14 cellular contexts compared by ENCODE assay signal in the genomic region with DNA sequence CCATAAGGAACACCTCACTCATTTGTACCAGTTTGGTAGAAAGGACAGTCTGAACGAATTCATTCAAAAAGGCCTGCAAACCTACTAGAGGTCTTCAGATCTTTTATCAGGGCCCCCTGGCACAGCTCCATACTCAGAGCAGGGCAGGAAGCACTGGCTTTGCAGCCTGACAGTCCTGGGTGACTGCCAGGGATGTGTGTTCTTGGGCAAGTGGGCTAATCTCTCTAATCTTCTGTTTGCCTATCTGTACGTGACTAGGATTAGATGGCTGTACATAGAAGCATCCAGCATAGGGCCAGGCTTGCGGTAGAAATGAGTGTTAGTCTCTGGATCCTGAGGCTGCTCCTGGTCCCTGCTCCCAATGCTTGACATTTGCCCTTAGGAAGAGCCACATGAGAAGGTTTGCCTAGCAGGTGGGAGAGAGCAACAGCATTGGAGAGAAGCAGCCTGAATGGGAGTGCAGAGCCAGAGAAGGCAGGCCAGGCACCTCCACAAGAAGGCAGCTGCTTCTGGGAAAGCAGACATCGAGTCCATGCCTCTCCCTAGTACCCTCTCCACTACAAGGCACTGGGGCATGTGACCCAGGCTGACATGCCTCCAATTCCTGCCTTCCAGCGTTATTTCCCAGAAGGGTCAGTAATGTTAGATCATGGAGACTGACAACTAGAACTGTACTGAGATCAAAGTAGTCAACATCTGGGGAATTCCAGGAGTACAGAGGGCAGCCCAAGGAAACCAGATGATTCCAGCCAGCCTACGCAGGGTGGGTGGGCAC. TPM values are rescaled to one million over a fixed set of nuclear protein-coding genes. Genes with fewer than 3 reads are reported as not detected.
DNase-seq lines count a peak whose midpoint lies in the region; ATAC-seq, FAIRE-seq and TF ChIP-seq lines count a peak whose summit lies in the region.
"Had no signal": no experiment of that assay in that cellular context is flagged by ENCODE, and none has a peak within 500 bp of the region (broad histone marks: within the 10 kb centered on the region; RNA-seq: fewer than 3 reads in every experiment).

No MANE protein-coding gene starts in this region.

- DNase-seq in left ventricle myocardium superior (peak; percentile 29), Right ventricle myocardium inferior (ENCODE audit: missing footprints) (no peak), RPMI7951 (ENCODE audit: low read depth) (peak; percentile 21), erythroblast (lab: John Stamatoyannopoulos, UW) (peak; percentile 4 to 30), urothelium cell line (ENCODE audit: low spot score) (no peak)
- DNase-seq: NCI-H1048, NCI-H446 had no signal

- intact Hi-C loops in left ventricle myocardium superior (cut with micrococcal nuclease) = no loop called here
- intact Hi-C loops in Right ventricle myocardium inferior (cut with DNase I) = loop anchor here (5.0 kb wide), 1 partner anchor 45 kb away; no protein-coding TSS in a partner anchor

- FAIRE-seq in urothelium cell line (lab: Jason Lieb, UNC) = peak; percentile 48
- FAIRE-seq: astrocyte, frontal cortex had no signal

- ATAC-seq in left ventricle myocardium superior = no peak
- no peak for ATAC-seq in Right ventricle myocardium inferior
- ATAC-seq in GM18517 (IDR thresholded peaks at IDR 0.05; ENCODE audit: unreplicated experiment) = no peak
- no peak for ATAC-seq in GM21528 (IDR thresholded peaks at IDR 0.05; ENCODE audit: low FRiP score, unreplicated experiment)
- ATAC-seq in HG03432 (IDR thresholded peaks at IDR 0.05; ENCODE audit: unreplicated experiment) = no peak
- ATAC-seq: Panc1 had no signal

- no peak for TF ChIP-seq POLR2A in erythroblast (IDR thresholded peaks at IDR 0.05; ENCODE audit: low read length)

RNA-seq across cellular contexts. Expression of a gene that starts 1.0 kb away (rescaled TPM):
- total RNA-seq in left ventricle myocardium superior = 0.59 TPM
- total RNA-seq in Right ventricle myocardium inferior = 0.19 TPM
- total RNA-seq in RPMI7951 (2014; rRNA removed; shearing (Covaris generic)) = not detected in 2 replicates
- total RNA-seq: astrocyte, frontal cortex, HT1080 had no signal

RNA-seq across cellular contexts. Expression of a gene that starts 53.4 kb away (rescaled TPM):
- 146 TPM for total RNA-seq in left ventricle myocardium superior
- total RNA-seq in Right ventricle myocardium inferior = 107 TPM
- 6.4 and 6.6 TPM in 2 replicates for total RNA-seq in RPMI7951 (2014; rRNA removed; shearing (Covaris generic))

RNA-seq across cellular contexts. Expression of a gene that starts 55.9 kb away (rescaled TPM):
- total RNA-seq in left ventricle myocardium superior = not detected
- total RNA-seq in Right ventricle myocardium inferior = not detected
- total RNA-seq in RPMI7951 (2014; rRNA removed; shearing (Covaris generic)) = not detected in 2 replicates
- total RNA-seq: astrocyte, HT1080 had no signal

Comparison
In these comparisons a context has a peak if more than half of its experiments do, and no peak if none do; other contexts are left out.
1. DNase-seq: peak in left ventricle myocardium superior (single experiment), RPMI7951 (single experiment) and erythroblast (2 of 2); none in Right ventricle myocardium inferior (single experiment) and urothelium cell line (single experiment).
2. RNA of a gene that starts 53.4 kb away (total RNA-seq): 146 TPM in left ventricle myocardium superior (single experiment) and 107 TPM in Right ventricle myocardium inferior (single experiment); 6.4 to 6.6 TPM in RPMI7951; every median in the first group is over 10 times any median in the second.